In genomic region chr12:124506832-124507153, GRCh38 we compare ENCODE assay signal across 10 cellular contexts.
DNase-seq lines count a peak whose midpoint lies in the region; ATAC-seq and TF ChIP-seq lines count a peak whose summit lies in the region.
"Had no signal": no experiment of that assay in that cellular context is flagged by ENCODE, and none has a peak within 500 bp of the region (broad histone marks: within the 10 kb centered on the region; RNA-seq: fewer than 3 reads in every experiment).

No MANE protein-coding gene starts in this region.

- POLR2A ChIA-PET in PC-9 (lab: Charles Lee; ENCODE audit: unreplicated experiment), result no interaction called here

- peaks cover 70% of the 10 kb centered on the region for H4K20me1 ChIP-seq in PC-9 (ENCODE audit: insufficient read depth)

- H3K4me1 ChIP-seq in CD4-positive, CD25-positive, alpha-beta regulatory T cell (ENCODE audit: control insufficient read depth, insufficient read depth, low read length, poor library complexity, severe bottlenecking), result no peaks in the 10 kb centered on the region
- peaks cover 43% of the 10 kb centered on the region for H3K4me1 ChIP-seq in RWPE2 (ENCODE audit: insufficient read depth, poor library complexity, severe bottlenecking)
- peaks cover 48% of the 10 kb centered on the region for H3K4me1 ChIP-seq in rectal smooth muscle tissue (ENCODE audit: control insufficient read depth, insufficient read depth, low read length)
- peaks cover 37% of the 10 kb centered on the region for H3K4me1 ChIP-seq in PC-9 (replicated peaks; ENCODE audit: insufficient read depth)

- H3K9me3 Mint-ChIP-seq in CD4-positive, CD25-positive, alpha-beta regulatory T cell, result no peaks in the 10 kb centered on the region
- peaks cover 19% of the 10 kb centered on the region for H3K9me3 Mint-ChIP-seq in glutamatergic neuron (ENCODE audit: unreplicated experiment)
- H3K9me3 Mint-ChIP-seq in natural killer cell treated with Interleukin-12 subunit alpha and Interleukin-12 subunit beta and Interleukin-15 and Interleukin-18, amount 100 ng/mL, for 72 hours, result no peaks in the 10 kb centered on the region
- H3K9me3 Mint-ChIP-seq: activated CD8-positive, alpha-beta T cell treated with anti-CD3 and anti-CD28 coated beads for 36 hours had no signal

- no peak overlapping the region for H3K9ac ChIP-seq in rectal smooth muscle tissue (ENCODE audit: low read length)

- BruUV-seq in PC-9 (replicated peaks; lab: Mats Ljungman, UMichigan), result no TSS peak

- H2AFZ ChIP-seq in PC-9, result no peak overlapping the region

- H3K4me2 ChIP-seq in PC-9, result no peak overlapping the region

- no peak for DNase-seq in CD4-positive, CD25-positive, alpha-beta regulatory T cell
- DNase-seq in RWPE2 (ENCODE audit: low spot score) (no peak), glutamatergic neuron (no peak), SIG-M5 (lab: John Stamatoyannopoulos, UW) (no peak), NCI-H1105 treated with DMSO at 0.1 percent for 48 hours (lab: John Stamatoyannopoulos, UW) (no peak), PC-9 (no peak)
- no peak for DNase-seq in natural killer cell treated with Interleukin-12 subunit alpha and Interleukin-12 subunit beta and Interleukin-15 and Interleukin-18, amount 100 ng/mL, for 72 hours (ENCODE audit: low spot score)
- DNase-seq: activated CD8-positive, alpha-beta T cell treated with anti-CD3 and anti-CD28 coated beads for 36 hours; NCI-H1105 had no signal

- H3K79me2 ChIP-seq in PC-9 (ENCODE audit: low read depth), result peaks cover 89% of the 10 kb centered on the region

- peaks cover 0 to 48% (median 12%) of the 10 kb centered on the region in 4 donors for H3K4me1 Mint-ChIP-seq in CD4-positive, CD25-positive, alpha-beta regulatory T cell
- H3K4me1 Mint-ChIP-seq in glutamatergic neuron (ENCODE audit: low read depth, unreplicated experiment), result peaks cover 65% of the 10 kb centered on the region
- H3K4me1 Mint-ChIP-seq in natural killer cell treated with Interleukin-12 subunit alpha and Interleukin-12 subunit beta and Interleukin-15 and Interleukin-18, amount 100 ng/mL, for 72 hours (ENCODE audit: low read depth in 2 of 2), result peaks cover 14 to 34% of the 10 kb centered on the region in 2 donors

- no peaks in the 10 kb centered on the region for H3K9me2 ChIP-seq in PC-9 (ENCODE audit: insufficient read depth)

- H3F3A ChIP-seq in PC-9 (ENCODE audit: insufficient read depth, low read depth), result peaks cover 36% of the 10 kb centered on the region

- intact Hi-C loops in PC-9 (cut with micrococcal nuclease; ENCODE audit: unreplicated experiment), result loop anchor here (5.0 kb wide), 1 partner anchor 221 kb away; no protein-coding TSS in a partner anchor

- no peaks in the 10 kb centered on the region for H3K36me3 ChIP-seq in CD4-positive, CD25-positive, alpha-beta regulatory T cell (ENCODE audit: control insufficient read depth, insufficient read depth, low read length)
- H3K36me3 ChIP-seq in RWPE2 (ENCODE audit: low read depth) (peaks cover 13% of the 10 kb centered on the region), rectal smooth muscle tissue (ENCODE audit: control insufficient read depth, insufficient read depth, low read length) (no peaks in the 10 kb centered on the region), PC-9 (ENCODE audit: low read depth) (no peaks in the 10 kb centered on the region)

- no peak overlapping the region for H3K27ac ChIP-seq in CD4-positive, CD25-positive, alpha-beta regulatory T cell (ENCODE audit: insufficient read depth, low read length, poor library complexity, severe bottlenecking)
- H3K27ac ChIP-seq in RWPE2 (ENCODE audit: poor library complexity, severe bottlenecking) (peak overlapping the region; percentile 97), rectal smooth muscle tissue (ENCODE audit: low read depth, low read length) (peak overlapping the region; percentile 84), PC-9 (no peak overlapping the region)

- H3K27me3 ChIP-seq in CD4-positive, CD25-positive, alpha-beta regulatory T cell (ENCODE audit: control insufficient read depth, insufficient read depth, low read length), result no peaks in the 10 kb centered on the region
- H3K27me3 ChIP-seq in RWPE2 (ENCODE audit: insufficient read depth, poor library complexity, severe bottlenecking) (no peaks in the 10 kb centered on the region), rectal smooth muscle tissue (ENCODE audit: control insufficient read depth, insufficient read depth, low read length) (no peaks in the 10 kb centered on the region), PC-9 (ENCODE audit: insufficient read depth, low read depth) (no peaks in the 10 kb centered on the region)

- H3K4me3 ChIP-seq in CD4-positive, CD25-positive, alpha-beta regulatory T cell (ENCODE audit: low read depth, low read length), result no peak overlapping the region
- H3K4me3 ChIP-seq in RWPE2 (ENCODE audit: severe bottlenecking), result no peak overlapping the region
- H3K4me3 ChIP-seq in rectal smooth muscle tissue (ENCODE audit: low read length), result peak overlapping the region; percentile 51
- no peak overlapping the region for H3K4me3 ChIP-seq in PC-9

- ATAC-seq in CD4-positive, CD25-positive, alpha-beta regulatory T cell (ENCODE audit: low read depth in 2 of 2), result no peak
- ATAC-seq in RWPE2 (ENCODE audit: low read depth), result no peak
- no peak for ATAC-seq in natural killer cell treated with Interleukin-12 subunit alpha and Interleukin-12 subunit beta and Interleukin-15 and Interleukin-18, amount 100 ng/mL, for 72 hours
- ATAC-seq: activated CD8-positive, alpha-beta T cell treated with anti-CD3 and anti-CD28 coated beads for 36 hours had no signal

- no peaks in the 10 kb centered on the region for H3K9me3 ChIP-seq in CD4-positive, CD25-positive, alpha-beta regulatory T cell (ENCODE audit: control insufficient read depth in 2 of 2, low read length in 2 of 2)
- no peaks in the 10 kb centered on the region for H3K9me3 ChIP-seq in RWPE2 (ENCODE audit: severe bottlenecking)
- H3K9me3 ChIP-seq in PC-9 (ENCODE audit: insufficient read depth, low read depth), result no peaks in the 10 kb centered on the region

- no peak overlapping the region for H3K4me3 Mint-ChIP-seq in CD4-positive, CD25-positive, alpha-beta regulatory T cell
- H3K4me3 Mint-ChIP-seq in glutamatergic neuron (ENCODE audit: unreplicated experiment), result peak overlapping the region; percentile 60
- H3K4me3 Mint-ChIP-seq in natural killer cell treated with Interleukin-12 subunit alpha and Interleukin-12 subunit beta and Interleukin-15 and Interleukin-18, amount 100 ng/mL, for 72 hours, result no peak overlapping the region
- H3K4me3 Mint-ChIP-seq: activated CD8-positive, alpha-beta T cell treated with anti-CD3 and anti-CD28 coated beads for 36 hours had no signal

- CTCF ChIA-PET in PC-9 (lab: Charles Lee), result no interaction called here

- peaks cover 4% of the 10 kb centered on the region for H3K36me3 Mint-ChIP-seq in CD4-positive, CD25-positive, alpha-beta regulatory T cell
- peaks cover 5% of the 10 kb centered on the region for H3K36me3 Mint-ChIP-seq in glutamatergic neuron (ENCODE audit: unreplicated experiment)
- no peaks in the 10 kb centered on the region for H3K36me3 Mint-ChIP-seq in natural killer cell treated with Interleukin-12 subunit alpha and Interleukin-12 subunit beta and Interleukin-15 and Interleukin-18, amount 100 ng/mL, for 72 hours

- no peaks in the 10 kb centered on the region for H3K27me3 Mint-ChIP-seq in CD4-positive, CD25-positive, alpha-beta regulatory T cell
- peaks cover 24% of the 10 kb centered on the region for H3K27me3 Mint-ChIP-seq in glutamatergic neuron (ENCODE audit: unreplicated experiment)
- H3K27me3 Mint-ChIP-seq in natural killer cell treated with Interleukin-12 subunit alpha and Interleukin-12 subunit beta and Interleukin-15 and Interleukin-18, amount 100 ng/mL, for 72 hours, result no peaks in the 10 kb centered on the region
- H3K27me3 Mint-ChIP-seq: activated CD8-positive, alpha-beta T cell treated with anti-CD3 and anti-CD28 coated beads for 36 hours had no signal

- TF ChIP-seq CTCF in RWPE2 (IDR thresholded peaks at IDR 0.05; ENCODE audit: poor library complexity, severe bottlenecking) (no peak), glutamatergic neuron (IDR thresholded peaks at IDR 0.05; ENCODE audit: partially characterized antibody, unreplicated experiment) (no peak), PC-9 (conservative IDR thresholded peaks at IDR 0.05) (no peak)

- peak overlapping the region in 2 of 3 donors; percentile 8 to 57 for H3K27ac Mint-ChIP-seq in CD4-positive, CD25-positive, alpha-beta regulatory T cell
- peak overlapping the region; percentile 96 for H3K27ac Mint-ChIP-seq in glutamatergic neuron (ENCODE audit: unreplicated experiment)
- no peak overlapping the region for H3K27ac Mint-ChIP-seq in natural killer cell treated with Interleukin-12 subunit alpha and Interleukin-12 subunit beta and Interleukin-15 and Interleukin-18, amount 100 ng/mL, for 72 hours
- H3K27ac Mint-ChIP-seq: activated CD8-positive, alpha-beta T cell treated with anti-CD3 and anti-CD28 coated beads for 36 hours had no signal

Comparison
In these comparisons a context has a peak if more than half of its experiments do, and no peak if none do; other contexts are left out.
1. H3K27ac ChIP-seq: peak in RWPE2 (single experiment) and rectal smooth muscle tissue (single experiment); none in CD4-positive, CD25-positive, alpha-beta regulatory T cell (single experiment) and PC-9 (single experiment).
2. H3K27ac Mint-ChIP-seq: peak in CD4-positive, CD25-positive, alpha-beta regulatory T cell (2 of 3) and glutamatergic neuron (single experiment); none in natural killer cell treated with Interleukin-12 subunit alpha and Interleukin-12 subunit beta and Interleukin-15 and Interleukin-18, amount 100 ng/mL, for 72 hours (0 of 2).